In the genomic region with DNA sequence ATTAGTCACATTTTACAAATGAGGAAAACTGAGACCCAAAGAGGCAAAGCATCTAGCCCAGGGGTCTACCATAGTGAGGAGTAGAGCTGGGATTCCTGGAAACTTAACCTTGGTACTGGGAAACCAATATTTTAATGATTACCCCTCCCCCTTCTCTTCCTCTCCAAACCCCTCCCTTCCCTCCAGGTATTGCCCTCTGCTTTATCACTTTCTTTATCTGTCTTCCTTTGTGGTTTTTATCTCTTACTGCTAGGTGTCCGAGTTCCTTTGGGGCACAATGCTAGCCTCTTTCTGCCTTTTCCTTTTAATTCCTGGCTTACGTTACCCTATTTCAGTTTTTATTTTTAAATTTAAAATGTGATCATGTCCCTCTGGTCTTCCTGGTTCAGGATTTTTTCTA, we compare ENCODE assay signal across 9 cellular contexts. TPM values are rescaled to one million over a fixed set of nuclear protein-coding genes. Genes with fewer than 3 reads are reported as not detected.
DNase-seq lines count a peak whose midpoint lies in the region; ATAC-seq and TF ChIP-seq lines count a peak whose summit lies in the region.
"Had no signal": no experiment of that assay in that cellular context is flagged by ENCODE, and none has a peak within 500 bp of the region (broad histone marks: within the 10 kb centered on the region; RNA-seq: fewer than 3 reads in every experiment).

No MANE protein-coding gene starts in this region.

- ATAC-seq in heart right ventricle (no peak), upper lobe of right lung (no peak), GM19351 (IDR thresholded peaks at IDR 0.05; ENCODE audit: unreplicated experiment) (no peak)

- H3K4me1 ChIP-seq in heart right ventricle (peaks cover 5 to 63% (median 45%) of the 10 kb centered on the region in 9 donors), mesodermal cell (ENCODE audit: control insufficient read depth, insufficient read depth, low read length, poor library complexity, severe bottlenecking) (peaks cover 18% of the 10 kb centered on the region), upper lobe of right lung (peaks cover 33% of the 10 kb centered on the region)

- H3K4me3 ChIP-seq in heart right ventricle (peak overlapping the region; percentile 64 to 93 (median 83)), mesodermal cell (ENCODE audit: extremely low read depth, insufficient read depth, low read length, poor library complexity, severe bottlenecking) (peak overlapping the region; percentile 96), upper lobe of right lung (peak overlapping the region; percentile 70)

- TF ChIP-seq CTCF in heart right ventricle (IDR thresholded peaks at IDR 0.05) = no peak
- no peak for TF ChIP-seq CTCF in upper lobe of right lung (IDR thresholded peaks at IDR 0.05)

- 40 to 48% methylated on average over 2 of the region's 2 CpGs for WGBS in heart right ventricle, 2 donors
- WGBS in mesodermal cell (ENCODE audit: insufficient coverage in 2 of 2), 2 experiments = 67% methylated on average over 1 of the region's 2 CpGs; no CpG with 5 or more reads in 1 of the 2 experiments

- intact Hi-C loops in heart right ventricle (cut with DNase I) (loop anchor here in 1 of 10 donors (10.0 kb wide), 1 partner anchor 509 kb away; the partner anchor contains the start of gene YBX3), cardiac septum (cut with DNase I) (loop anchor here (10.0 kb wide), 1 partner anchor 149 kb away; no protein-coding TSS in a partner anchor), upper lobe of right lung (cut with DNase I) (no loop called here)

- no peaks in the 10 kb centered on the region for H3K27me3 ChIP-seq in heart right ventricle
- no peaks in the 10 kb centered on the region for H3K27me3 ChIP-seq in upper lobe of right lung
- H3K27me3 ChIP-seq: SJCRH30 had no signal

- H3K36me3 ChIP-seq in heart right ventricle (peaks cover 0 to 47% (median 25%) of the 10 kb centered on the region in 9 donors), mesodermal cell (ENCODE audit: control insufficient read depth, insufficient read depth, low read length) (peaks cover 42% of the 10 kb centered on the region), upper lobe of right lung (peaks cover 32% of the 10 kb centered on the region)

- H3K27ac ChIP-seq in heart right ventricle = peak overlapping the region; percentile 95 to 100 (median 99)
- peak overlapping the region; percentile 99 for H3K27ac ChIP-seq in caudate nucleus (ENCODE audit: low read depth, low read length)
- no peak overlapping the region for H3K27ac ChIP-seq in mesodermal cell (ENCODE audit: low read depth, low read length, severe bottlenecking)
- peak overlapping the region; percentile 98 for H3K27ac ChIP-seq in upper lobe of right lung

- H3K9me3 ChIP-seq in heart right ventricle (no peaks in the 10 kb centered on the region), mesodermal cell (ENCODE audit: control insufficient read depth, low read length) (no peaks in the 10 kb centered on the region), upper lobe of right lung (no peaks in the 10 kb centered on the region)
- H3K9me3 ChIP-seq: SJCRH30 had no signal

- DNase-seq in heart right ventricle (no peak), cardiac septum (ENCODE audit: low spot score) (no peak), caudate nucleus (lab: John Stamatoyannopoulos, UW) (no peak), upper lobe of right lung (no peak), Ammon's horn (ENCODE audit: low spot score) (no peak), DMS153 (lab: John Stamatoyannopoulos, UW) (no peak)
- DNase-seq: SJCRH30 had no signal

RNA-seq across cellular contexts. Expression of gene GABARAPL1, which starts 2.8 kb away (rescaled TPM):
- total RNA-seq in heart right ventricle = 100 to 1,000 TPM; 285 to 512 (median 413) TPM
- 100 to 1,000 TPM; 111 to 177 TPM for polyA plus RNA-seq in heart right ventricle
- total RNA-seq in cardiac septum = 280 TPM
- polyA plus RNA-seq in mesodermal cell (2013, experiment 1 of 2) = 121 TPM
- 107 TPM for polyA plus RNA-seq in mesodermal cell (2013, experiment 2 of 2)
- 114 TPM for total RNA-seq in upper lobe of right lung

RNA-seq across cellular contexts. Expression of gene TMEM52B, which starts 36.6 kb away (rescaled TPM):
- total RNA-seq in heart right ventricle (not detected), cardiac septum (not detected), upper lobe of right lung (2.3 TPM)
- under 1 TPM in 1 of 2 donors, not detected in 1; 0.03 TPM for polyA plus RNA-seq in heart right ventricle
- 0.37 TPM for polyA plus RNA-seq in mesodermal cell (2013, experiment 1 of 2)
- polyA plus RNA-seq in mesodermal cell (2013, experiment 2 of 2) = 0.56 TPM
- total RNA-seq: SJCRH30 had no signal

RNA-seq across cellular contexts. Expression of gene OLR1, which starts 43.5 kb away (rescaled TPM):
- total RNA-seq in heart right ventricle (1 to 10 TPM in 2 of 10 donors, under 1 TPM in 7, not detected in 1; 0.26 to 2.2 (median 0.49) TPM), cardiac septum (0.43 TPM), upper lobe of right lung (96.1 TPM)
- polyA plus RNA-seq in heart right ventricle = under 1 TPM in 1 of 2 donors, not detected in 1; 0.07 TPM
- polyA plus RNA-seq in mesodermal cell (2013, experiment 1 of 2) = 0.48 TPM
- polyA plus RNA-seq in mesodermal cell (2013, experiment 2 of 2) = 0.66 TPM
- total RNA-seq: SJCRH30 had no signal

Comparison
In these comparisons a context has a peak if more than half of its experiments do, and no peak if none do; other contexts are left out.
1. RNA of gene OLR1, which starts 43.5 kb away (total RNA-seq): 96.1 TPM in upper lobe of right lung (single experiment); 0.26 to 2.2 TPM in heart right ventricle and 0.43 TPM in cardiac septum (single experiment); every median in the first group is over 10 times any median in the second.
2. Peak in every context shown above with its lines, with median percentiles within 50 percentile points of each other: H3K4me3 ChIP-seq.